ENCODE assay signal across 1 cellular context in the genomic region with DNA sequence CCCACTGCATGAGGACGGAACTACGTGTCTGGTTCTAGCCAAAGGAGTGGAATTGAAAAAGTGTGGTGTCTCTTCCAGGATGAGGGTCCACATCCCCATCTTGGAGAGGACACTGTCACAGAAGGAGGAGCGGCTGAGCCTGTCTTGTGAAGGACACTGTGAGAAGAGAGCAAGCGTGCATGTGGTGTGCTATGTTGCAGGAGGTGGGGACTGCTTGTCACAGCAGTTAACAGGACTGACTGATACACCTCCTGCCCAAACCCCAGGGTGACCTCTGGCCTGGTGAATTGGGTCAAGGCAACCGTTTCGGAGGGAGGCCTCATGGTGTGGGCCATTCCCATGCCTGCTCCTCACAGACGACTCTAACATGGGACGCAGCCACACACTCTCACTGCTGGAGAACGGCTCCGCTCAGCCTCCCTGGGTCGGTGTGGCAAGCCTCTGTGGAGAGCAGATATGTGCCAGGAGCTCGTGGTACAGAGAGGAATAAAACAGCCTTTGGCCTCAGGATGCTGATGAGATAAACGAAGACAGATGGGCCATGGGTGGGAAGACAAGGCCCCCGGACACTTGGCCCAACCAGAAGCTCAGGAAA.
TF ChIP-seq lines count a peak whose summit lies in the region.

No MANE protein-coding gene starts in this region.

TF ChIP-seq in WTC11, 78 proteins besides CTCF, POLR2A, EP300 and RAD21 (continued from another document):
- TF ChIP-seq, protein P1, sequence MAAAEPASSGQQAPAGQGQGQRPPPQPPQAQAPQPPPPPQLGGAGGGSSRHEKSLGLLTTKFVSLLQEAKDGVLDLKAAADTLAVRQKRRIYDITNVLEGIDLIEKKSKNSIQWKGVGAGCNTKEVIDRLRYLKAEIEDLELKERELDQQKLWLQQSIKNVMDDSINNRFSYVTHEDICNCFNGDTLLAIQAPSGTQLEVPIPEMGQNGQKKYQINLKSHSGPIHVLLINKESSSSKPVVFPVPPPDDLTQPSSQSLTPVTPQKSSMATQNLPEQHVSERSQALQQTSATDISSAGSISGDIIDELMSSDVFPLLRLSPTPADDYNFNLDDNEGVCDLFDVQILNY (CRISPR knock-in tag; IDR thresholded peaks at IDR 0.05), result no peak
- no peak for TF ChIP-seq GRHL2 (CRISPR knock-in tag; IDR thresholded peaks at IDR 0.05; ENCODE audit: insufficient replicate concordance, severe bottlenecking)
- TF ChIP-seq CREB1 (CRISPR knock-in tag; IDR thresholded peaks at IDR 0.05), result no peak
- TF ChIP-seq TEAD1 (CRISPR knock-in tag; IDR thresholded peaks at IDR 0.05), result no peak
- no peak for TF ChIP-seq IRF2 (CRISPR knock-in tag; IDR thresholded peaks at IDR 0.05; ENCODE audit: borderline replicate concordance, low read depth)
- TF ChIP-seq, protein P2, sequence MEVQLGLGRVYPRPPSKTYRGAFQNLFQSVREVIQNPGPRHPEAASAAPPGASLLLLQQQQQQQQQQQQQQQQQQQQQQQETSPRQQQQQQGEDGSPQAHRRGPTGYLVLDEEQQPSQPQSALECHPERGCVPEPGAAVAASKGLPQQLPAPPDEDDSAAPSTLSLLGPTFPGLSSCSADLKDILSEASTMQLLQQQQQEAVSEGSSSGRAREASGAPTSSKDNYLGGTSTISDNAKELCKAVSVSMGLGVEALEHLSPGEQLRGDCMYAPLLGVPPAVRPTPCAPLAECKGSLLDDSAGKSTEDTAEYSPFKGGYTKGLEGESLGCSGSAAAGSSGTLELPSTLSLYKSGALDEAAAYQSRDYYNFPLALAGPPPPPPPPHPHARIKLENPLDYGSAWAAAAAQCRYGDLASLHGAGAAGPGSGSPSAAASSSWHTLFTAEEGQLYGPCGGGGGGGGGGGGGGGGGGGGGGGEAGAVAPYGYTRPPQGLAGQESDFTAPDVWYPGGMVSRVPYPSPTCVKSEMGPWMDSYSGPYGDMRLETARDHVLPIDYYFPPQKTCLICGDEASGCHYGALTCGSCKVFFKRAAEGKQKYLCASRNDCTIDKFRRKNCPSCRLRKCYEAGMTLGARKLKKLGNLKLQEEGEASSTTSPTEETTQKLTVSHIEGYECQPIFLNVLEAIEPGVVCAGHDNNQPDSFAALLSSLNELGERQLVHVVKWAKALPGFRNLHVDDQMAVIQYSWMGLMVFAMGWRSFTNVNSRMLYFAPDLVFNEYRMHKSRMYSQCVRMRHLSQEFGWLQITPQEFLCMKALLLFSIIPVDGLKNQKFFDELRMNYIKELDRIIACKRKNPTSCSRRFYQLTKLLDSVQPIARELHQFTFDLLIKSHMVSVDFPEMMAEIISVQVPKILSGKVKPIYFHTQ (CRISPR knock-in tag; IDR thresholded peaks at IDR 0.05), result no peak
- no peak for TF ChIP-seq RELA (CRISPR knock-in tag; IDR thresholded peaks at IDR 0.05; ENCODE audit: borderline replicate concordance)
- TF ChIP-seq JUN (CRISPR knock-in tag; IDR thresholded peaks at IDR 0.05), result no peak
- TF ChIP-seq, protein P3, sequence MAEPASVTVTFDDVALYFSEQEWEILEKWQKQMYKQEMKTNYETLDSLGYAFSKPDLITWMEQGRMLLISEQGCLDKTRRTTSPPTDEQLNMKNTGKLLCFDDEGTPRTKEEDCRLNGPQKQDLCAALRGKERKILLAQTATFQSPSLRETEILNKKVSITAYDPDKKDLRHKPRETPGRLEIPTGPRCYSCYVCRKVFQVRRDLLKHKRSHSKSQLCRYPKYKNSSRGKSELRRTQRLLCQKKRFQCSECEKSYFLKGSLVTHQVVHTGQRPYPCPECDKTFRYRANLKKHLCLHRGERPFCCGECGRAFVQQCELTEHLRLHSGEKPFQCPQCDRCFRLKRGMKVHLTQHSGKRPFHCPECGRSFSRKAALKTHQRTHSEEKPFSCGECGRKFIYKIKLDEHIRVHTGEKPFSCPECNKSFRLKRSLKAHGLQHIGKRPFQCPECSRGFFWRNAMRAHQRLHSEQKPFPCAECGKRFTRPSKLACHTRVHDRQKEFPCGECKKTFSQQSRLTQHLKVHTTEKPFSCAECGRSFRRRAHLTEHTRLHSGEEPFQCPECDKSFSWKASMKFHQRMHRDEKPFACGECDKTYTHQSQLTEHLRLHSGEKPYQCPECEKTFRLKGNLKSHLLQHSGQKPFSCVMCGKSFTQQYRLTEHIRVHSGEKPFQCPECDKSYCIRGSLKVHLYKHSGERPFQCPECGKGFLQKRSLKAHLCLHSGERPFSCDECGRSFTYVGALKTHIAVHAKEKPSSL (CRISPR knock-in tag; conservative IDR thresholded peaks at IDR 0.05), result no peak
- TF ChIP-seq, protein P4, sequence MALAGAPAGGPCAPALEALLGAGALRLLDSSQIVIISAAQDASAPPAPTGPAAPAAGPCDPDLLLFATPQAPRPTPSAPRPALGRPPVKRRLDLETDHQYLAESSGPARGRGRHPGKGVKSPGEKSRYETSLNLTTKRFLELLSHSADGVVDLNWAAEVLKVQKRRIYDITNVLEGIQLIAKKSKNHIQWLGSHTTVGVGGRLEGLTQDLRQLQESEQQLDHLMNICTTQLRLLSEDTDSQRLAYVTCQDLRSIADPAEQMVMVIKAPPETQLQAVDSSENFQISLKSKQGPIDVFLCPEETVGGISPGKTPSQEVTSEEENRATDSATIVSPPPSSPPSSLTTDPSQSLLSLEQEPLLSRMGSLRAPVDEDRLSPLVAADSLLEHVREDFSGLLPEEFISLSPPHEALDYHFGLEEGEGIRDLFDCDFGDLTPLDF (CRISPR knock-in tag; IDR thresholded peaks at IDR 0.05), result no peak
